Comparison of ENCODE assay signal across 1 cellular context in genomic region chr3:12513694-12514446, GRCh38.
TF ChIP-seq lines count a peak whose summit lies in the region.

No MANE protein-coding gene starts in this region.

TF ChIP-seq in K562, 482 proteins besides CTCF, POLR2A, EP300 and RAD21:
- no peak for TF ChIP-seq ZSCAN29 (IDR thresholded peaks at IDR 0.05)
- no peak for TF ChIP-seq EP400 (IDR thresholded peaks at IDR 0.05)
- no peak for TF ChIP-seq ZNF143 (CRISPR knock-in tag; IDR thresholded peaks at IDR 0.05)
- no peak for TF ChIP-seq CCNT2 (IDR thresholded peaks at IDR 0.05; ENCODE audit: borderline replicate concordance, extremely low read depth, insufficient read length, low read depth, low read length)
- TF ChIP-seq HSF4 (CRISPR knock-in tag; IDR thresholded peaks at IDR 0.05; ENCODE audit: borderline replicate concordance): no peak
- TF ChIP-seq, protein P1, sequence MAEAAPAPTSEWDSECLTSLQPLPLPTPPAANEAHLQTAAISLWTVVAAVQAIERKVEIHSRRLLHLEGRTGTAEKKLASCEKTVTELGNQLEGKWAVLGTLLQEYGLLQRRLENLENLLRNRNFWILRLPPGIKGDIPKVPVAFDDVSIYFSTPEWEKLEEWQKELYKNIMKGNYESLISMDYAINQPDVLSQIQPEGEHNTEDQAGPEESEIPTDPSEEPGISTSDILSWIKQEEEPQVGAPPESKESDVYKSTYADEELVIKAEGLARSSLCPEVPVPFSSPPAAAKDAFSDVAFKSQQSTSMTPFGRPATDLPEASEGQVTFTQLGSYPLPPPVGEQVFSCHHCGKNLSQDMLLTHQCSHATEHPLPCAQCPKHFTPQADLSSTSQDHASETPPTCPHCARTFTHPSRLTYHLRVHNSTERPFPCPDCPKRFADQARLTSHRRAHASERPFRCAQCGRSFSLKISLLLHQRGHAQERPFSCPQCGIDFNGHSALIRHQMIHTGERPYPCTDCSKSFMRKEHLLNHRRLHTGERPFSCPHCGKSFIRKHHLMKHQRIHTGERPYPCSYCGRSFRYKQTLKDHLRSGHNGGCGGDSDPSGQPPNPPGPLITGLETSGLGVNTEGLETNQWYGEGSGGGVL (CRISPR knock-in tag; IDR thresholded peaks at IDR 0.05): no peak
- TF ChIP-seq TEAD4 (IDR thresholded peaks at IDR 0.05; ENCODE audit: low read length): no peak
- TF ChIP-seq TEAD4 (CRISPR knock-in tag; IDR thresholded peaks at IDR 0.05; ENCODE audit: borderline replicate concordance): no peak
- TF ChIP-seq ZNF146 (CRISPR knock-in tag; IDR thresholded peaks at IDR 0.05; ENCODE audit: unreplicated experiment): no peak
- no peak for TF ChIP-seq HMGN3 (IDR thresholded peaks at IDR 0.05; ENCODE audit: borderline replicate concordance, extremely low read depth, insufficient read length, low read depth, low read length)
- TF ChIP-seq, protein P2, sequence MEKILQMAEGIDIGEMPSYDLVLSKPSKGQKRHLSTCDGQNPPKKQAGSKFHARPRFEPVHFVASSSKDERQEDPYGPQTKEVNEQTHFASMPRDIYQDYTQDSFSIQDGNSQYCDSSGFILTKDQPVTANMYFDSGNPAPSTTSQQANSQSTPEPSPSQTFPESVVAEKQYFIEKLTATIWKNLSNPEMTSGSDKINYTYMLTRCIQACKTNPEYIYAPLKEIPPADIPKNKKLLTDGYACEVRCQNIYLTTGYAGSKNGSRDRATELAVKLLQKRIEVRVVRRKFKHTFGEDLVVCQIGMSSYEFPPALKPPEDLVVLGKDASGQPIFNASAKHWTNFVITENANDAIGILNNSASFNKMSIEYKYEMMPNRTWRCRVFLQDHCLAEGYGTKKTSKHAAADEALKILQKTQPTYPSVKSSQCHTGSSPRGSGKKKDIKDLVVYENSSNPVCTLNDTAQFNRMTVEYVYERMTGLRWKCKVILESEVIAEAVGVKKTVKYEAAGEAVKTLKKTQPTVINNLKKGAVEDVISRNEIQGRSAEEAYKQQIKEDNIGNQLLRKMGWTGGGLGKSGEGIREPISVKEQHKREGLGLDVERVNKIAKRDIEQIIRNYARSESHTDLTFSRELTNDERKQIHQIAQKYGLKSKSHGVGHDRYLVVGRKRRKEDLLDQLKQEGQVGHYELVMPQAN (IDR thresholded peaks at IDR 0.05; ENCODE audit: borderline replicate concordance): no peak
- no peak for TF ChIP-seq BCL6 (CRISPR knock-in tag; IDR thresholded peaks at IDR 0.05)
- no peak for TF ChIP-seq IRF2 (CRISPR knock-in tag; IDR thresholded peaks at IDR 0.05)
- TF ChIP-seq BRF2 (IDR thresholded peaks at IDR 0.05; ENCODE audit: borderline replicate concordance, insufficient read depth, insufficient read length): no peak
- TF ChIP-seq, protein P3, sequence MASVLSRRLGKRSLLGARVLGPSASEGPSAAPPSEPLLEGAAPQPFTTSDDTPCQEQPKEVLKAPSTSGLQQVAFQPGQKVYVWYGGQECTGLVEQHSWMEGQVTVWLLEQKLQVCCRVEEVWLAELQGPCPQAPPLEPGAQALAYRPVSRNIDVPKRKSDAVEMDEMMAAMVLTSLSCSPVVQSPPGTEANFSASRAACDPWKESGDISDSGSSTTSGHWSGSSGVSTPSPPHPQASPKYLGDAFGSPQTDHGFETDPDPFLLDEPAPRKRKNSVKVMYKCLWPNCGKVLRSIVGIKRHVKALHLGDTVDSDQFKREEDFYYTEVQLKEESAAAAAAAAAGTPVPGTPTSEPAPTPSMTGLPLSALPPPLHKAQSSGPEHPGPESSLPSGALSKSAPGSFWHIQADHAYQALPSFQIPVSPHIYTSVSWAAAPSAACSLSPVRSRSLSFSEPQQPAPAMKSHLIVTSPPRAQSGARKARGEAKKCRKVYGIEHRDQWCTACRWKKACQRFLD (CRISPR knock-in tag; IDR thresholded peaks at IDR 0.05): no peak
- no peak for TF ChIP-seq ZNF707 (CRISPR knock-in tag; conservative IDR thresholded peaks at IDR 0.05)
- TF ChIP-seq ARNT (IDR thresholded peaks at IDR 0.05): no peak
